In genomic region chr1:152189657-152190442, GRCh38 we compare ENCODE assay signal across 8 cellular contexts. TPM values are rescaled to one million over a fixed set of nuclear protein-coding genes. Genes with fewer than 3 reads are reported as not detected.
DNase-seq lines count a peak whose midpoint lies in the region; ATAC-seq and TF ChIP-seq lines count a peak whose summit lies in the region.

No MANE protein-coding gene starts in this region.

- peaks cover 8% of the 10 kb centered on the region for H3K27me3 Mint-ChIP-seq in activated T-cell treated with anti-CD3 and anti-CD28 coated beads, Interleukin-2, amount 50 U/mL, for 4 hours (ENCODE audit: low read depth)
- H3K27me3 Mint-ChIP-seq in stimulated activated naive CD8-positive, alpha-beta T cell treated with anti-CD3 and anti-CD28 coated beads, Interleukin-15, amount 100 ng/mL, for 72 hours, result peaks cover 6% of the 10 kb centered on the region

- TF ChIP-seq POLR2A in Peyer's patch (IDR thresholded peaks at IDR 0.05), result no peak

- no peak overlapping the region for H4K8ac ChIP-seq in neuronal stem cell (ENCODE audit: low read depth, low read length)

- H3K27ac Mint-ChIP-seq in stimulated activated naive CD8-positive, alpha-beta T cell treated with anti-CD3 and anti-CD28 coated beads, Interleukin-15, amount 100 ng/mL, for 72 hours, result peak overlapping the region in 1 of 2 donors; percentile 78

- H3K4me1 Mint-ChIP-seq in activated T-cell treated with anti-CD3 and anti-CD28 coated beads, Interleukin-2, amount 50 U/mL, for 4 hours (ENCODE audit: low read depth), result peaks cover 12% of the 10 kb centered on the region
- peaks cover 6% of the 10 kb centered on the region for H3K4me1 Mint-ChIP-seq in stimulated activated naive CD8-positive, alpha-beta T cell treated with anti-CD3 and anti-CD28 coated beads, Interleukin-15, amount 100 ng/mL, for 72 hours

- H2BK120ac ChIP-seq in neuronal stem cell (ENCODE audit: low read depth, low read length), result no peak overlapping the region

- H2BK12ac ChIP-seq in neuronal stem cell (ENCODE audit: low read length), result no peak overlapping the region

- H3K4me3 Mint-ChIP-seq in activated T-cell treated with anti-CD3 and anti-CD28 coated beads, Interleukin-2, amount 50 U/mL, for 4 hours, result peak overlapping the region; percentile 82
- peak overlapping the region; percentile 83 to 85 for H3K4me3 Mint-ChIP-seq in stimulated activated naive CD8-positive, alpha-beta T cell treated with anti-CD3 and anti-CD28 coated beads, Interleukin-15, amount 100 ng/mL, for 72 hours

- no peak overlapping the region for H2AFZ ChIP-seq in neuronal stem cell (ENCODE audit: low read length)

- peak; percentile 57 to 69 (median 67) for TF ChIP-seq CTCF in Peyer's patch (IDR thresholded peaks at IDR 0.05)

- H3K4ac ChIP-seq in neuronal stem cell (ENCODE audit: low read length), result no peak overlapping the region

- ATAC-seq in HG02798 (IDR thresholded peaks at IDR 0.05; ENCODE audit: poor library complexity, unreplicated experiment) (peak; percentile 37), GM19467 (IDR thresholded peaks at IDR 0.05; ENCODE audit: unreplicated experiment) (no peak)
- ATAC-seq in activated T-cell treated with anti-CD3 and anti-CD28 coated beads, Interleukin-2, amount 50 U/mL, for 4 hours, result peak; percentile 59 to 62
- ATAC-seq in stimulated activated naive CD8-positive, alpha-beta T cell treated with anti-CD3 and anti-CD28 coated beads, Interleukin-15, amount 100 ng/mL, for 72 hours, result peak; percentile 74

- no CpG with 5 or more reads among the region's 9 CpGs for WGBS in neuronal stem cell (ENCODE audit: extremely low coverage in 2 of 2, insufficient read length in 2 of 2, insufficient replicate concordance in 1 of 2), 2 donors

- H3K36me3 Mint-ChIP-seq in activated T-cell treated with anti-CD3 and anti-CD28 coated beads, Interleukin-2, amount 50 U/mL, for 4 hours (ENCODE audit: insufficient read depth), result no peaks in the 10 kb centered on the region

- H3K4me2 ChIP-seq in neuronal stem cell (ENCODE audit: insufficient read depth, low read length, poor library complexity, severe bottlenecking), result no peak overlapping the region

- H3K27ac ChIP-seq in Peyer's patch, result no peak overlapping the region
- H3K27ac ChIP-seq in neuronal stem cell (replicated peaks; ENCODE audit: low read length), result no peak overlapping the region

- H3K27me3 ChIP-seq in Peyer's patch (no peaks in the 10 kb centered on the region), neuronal stem cell (ENCODE audit: control insufficient read depth in 3 of 3, insufficient read depth in 3 of 3, low read depth in 1 of 3, low read length in 3 of 3) (no peaks in the 10 kb centered on the region)

- H2AK5ac ChIP-seq in neuronal stem cell (ENCODE audit: low read depth, low read length), result no peak overlapping the region

- no peak overlapping the region for H3K18ac ChIP-seq in neuronal stem cell (ENCODE audit: low read length)

- no peaks in the 10 kb centered on the region for H3K9me3 Mint-ChIP-seq in activated T-cell treated with anti-CD3 and anti-CD28 coated beads, Interleukin-2, amount 50 U/mL, for 4 hours
- no peaks in the 10 kb centered on the region for H3K9me3 Mint-ChIP-seq in stimulated activated naive CD8-positive, alpha-beta T cell treated with anti-CD3 and anti-CD28 coated beads, Interleukin-15, amount 100 ng/mL, for 72 hours

- H2BK5ac ChIP-seq in neuronal stem cell (ENCODE audit: low read length), result no peak overlapping the region

- no peaks in the 10 kb centered on the region for H3K79me1 ChIP-seq in neuronal stem cell (ENCODE audit: low read depth, low read length)

- H3K4me3 ChIP-seq in Peyer's patch (peak overlapping the region in 2 of 4 donors; percentile 59 to 60), neuronal stem cell (ENCODE audit: low read length in 2 of 2) (no peak overlapping the region)

- H2BK15ac ChIP-seq in neuronal stem cell (ENCODE audit: low read length), result no peak overlapping the region

- H3K23ac ChIP-seq in neuronal stem cell (ENCODE audit: low read depth, low read length, poor library complexity), result no peak overlapping the region

- no peak overlapping the region for H3K9ac ChIP-seq in neuronal stem cell (ENCODE audit: low read depth, low read length, poor library complexity)

- H3K4me1 ChIP-seq in Peyer's patch (peaks cover 0 to 7% (median 0%) of the 10 kb centered on the region in 4 donors), neuronal stem cell (ENCODE audit: control insufficient read depth in 2 of 2, insufficient read depth in 1 of 2, low read depth in 1 of 2, low read length in 2 of 2) (no peaks in the 10 kb centered on the region)

- H4K91ac ChIP-seq in neuronal stem cell (ENCODE audit: low read depth, low read length, poor library complexity), result no peak overlapping the region

- H3K14ac ChIP-seq in neuronal stem cell (ENCODE audit: low read length), result no peak overlapping the region

- DNase-seq in COLO668 (lab: John Stamatoyannopoulos, UW; ENCODE audit: unreplicated experiment) (peak; percentile 31), Peyer's patch (peak in 2 of 3 donors; percentile 59 to 80), fibroblast of peridontal ligament (ENCODE audit: extremely low read depth) (peak; percentile 81), neuronal stem cell (ENCODE audit: low spot score) (peak; percentile 11)
- peak; percentile 64 for DNase-seq in activated T-cell treated with anti-CD3 and anti-CD28 coated beads, Interleukin-2, amount 50 U/mL, for 4 hours
- DNase-seq in stimulated activated naive CD8-positive, alpha-beta T cell treated with anti-CD3 and anti-CD28 coated beads, Interleukin-15, amount 100 ng/mL, for 72 hours, result peak; percentile 70 to 76

- H3K36me3 ChIP-seq in Peyer's patch (no peaks in the 10 kb centered on the region), neuronal stem cell (replicated peaks in 1 of 2; ENCODE audit: control insufficient read depth in 2 of 2, insufficient read depth in 2 of 2, low read length in 2 of 2) (no peaks in the 10 kb centered on the region)

- no peaks in the 10 kb centered on the region for H3K9me3 ChIP-seq in Peyer's patch
- peaks cover 0 to 7% of the 10 kb centered on the region in 2 donors for H3K9me3 ChIP-seq in neuronal stem cell (replicated peaks in 1 of 2; ENCODE audit: control insufficient read depth in 2 of 2, insufficient read depth in 1 of 2, low read depth in 1 of 2, low read length in 2 of 2)

RNA-seq across cellular contexts. Expression of gene RPTN, which starts 30.8 kb away (rescaled TPM):
- total RNA-seq in Peyer's patch, result not detected
- not detected for total RNA-seq in activated T-cell treated with anti-CD3 and anti-CD28 coated beads, Interleukin-2, amount 50 U/mL, for 4 hours
- not detected for polyA plus RNA-seq in neuronal stem cell (2013, experiment 1 of 2)
- not detected for polyA plus RNA-seq in neuronal stem cell (2013, experiment 2 of 2)

RNA-seq across cellular contexts. Expression of gene HRNR, which starts 34.1 kb away (rescaled TPM):
- not detected for total RNA-seq in Peyer's patch
- total RNA-seq in activated T-cell treated with anti-CD3 and anti-CD28 coated beads, Interleukin-2, amount 50 U/mL, for 4 hours, result not detected
- not detected for polyA plus RNA-seq in neuronal stem cell (2013, experiment 1 of 2)
- not detected for polyA plus RNA-seq in neuronal stem cell (2013, experiment 2 of 2)

Comparison
In these comparisons a context has a peak if more than half of its experiments do, and no peak if none do; other contexts are left out.
1. DNase-seq: peak in every context shown above with its lines; median percentile 81 in fibroblast of peridontal ligament; 73 in stimulated activated naive CD8-positive, alpha-beta T cell treated with anti-CD3 and anti-CD28 coated beads, Interleukin-15, amount 100 ng/mL, for 72 hours; 70 in Peyer's patch; 64 in activated T-cell treated with anti-CD3 and anti-CD28 coated beads, Interleukin-2, amount 50 U/mL, for 4 hours; 31 in COLO668; 11 in neuronal stem cell.